Comparison of ENCODE assay signal across 11 cellular contexts in genomic region chr22:30079952-30080533, GRCh38. TPM values are rescaled to one million over a fixed set of nuclear protein-coding genes. Genes with fewer than 3 reads are reported as not detected.
DNase-seq lines count a peak whose midpoint lies in the region; ATAC-seq and TF ChIP-seq lines count a peak whose summit lies in the region.
"Had no signal": no experiment of that assay in that cellular context is flagged by ENCODE, and none has a peak within 500 bp of the region (broad histone marks: within the 10 kb centered on the region; RNA-seq: fewer than 3 reads in every experiment).

TSS of gene HORMAD2 (plus strand) at chr22:30080464. CDS start at chr22:30093953, 13,489 bp downstream.

- peaks cover 13% of the 10 kb centered on the region for H3K4me1 Mint-ChIP-seq in activated T-cell treated with anti-CD3 and anti-CD28 coated beads, Interleukin-2, amount 50 U/mL, for 4 hours (ENCODE audit: low read depth)

- H3K4me1 ChIP-seq in skeletal muscle satellite cell (ENCODE audit: control insufficient read depth, insufficient read depth, low read length), result peaks cover 5% of the 10 kb centered on the region
- H3K4me1 ChIP-seq: gastrocnemius medialis had no signal

- H3K4me2 ChIP-seq in skeletal muscle satellite cell (ENCODE audit: low read length), result peak within 1 kb of the TSS; percentile 63

- H3K27me3 ChIP-seq in H7 (ENCODE audit: control insufficient read depth, insufficient read depth, low read length) (peaks cover 4% of the 10 kb centered on the region; the same call in 1 of the 2 replicates), skeletal muscle satellite cell (ENCODE audit: control insufficient read depth, insufficient read depth, low read length) (peaks cover 24% of the 10 kb centered on the region)

- no peaks in the 10 kb centered on the region for H3K36me3 Mint-ChIP-seq in activated T-cell treated with anti-CD3 and anti-CD28 coated beads, Interleukin-2, amount 50 U/mL, for 4 hours (ENCODE audit: insufficient read depth)

- H3K9ac ChIP-seq in skeletal muscle satellite cell (ENCODE audit: low read depth, low read length), result no peak within 1 kb of the TSS

- H3K9me3 ChIP-seq in skeletal muscle satellite cell (replicated peaks; ENCODE audit: low read length), result no peaks in the 10 kb centered on the region
- H3K9me3 ChIP-seq: gastrocnemius medialis had no signal

- TF ChIP-seq CTCF in coronary artery (IDR thresholded peaks at IDR 0.05), result no peak

- H3K9me3 Mint-ChIP-seq in activated T-cell treated with anti-CD3 and anti-CD28 coated beads, Interleukin-2, amount 50 U/mL, for 4 hours, result peaks cover 7% of the 10 kb centered on the region
- H3K9me3 Mint-ChIP-seq: activated T-cell treated with anti-CD3 and anti-CD28 coated beads, Interleukin-2, amount 50 U/mL, for 24 hours had no signal

- DNase-seq in H7, result peak; percentile 91
- no peak for DNase-seq in coronary artery (ENCODE audit: low spot score)
- peak; percentile 88 for DNase-seq in islet precursor cell
- no peak for DNase-seq in NCI-H226
- no peak for DNase-seq in GM19240 (ENCODE audit: insufficient read length, low spot score)
- DNase-seq in activated T-cell treated with anti-CD3 and anti-CD28 coated beads, Interleukin-2, amount 50 U/mL, for 4 hours, result no peak
- DNase-seq in glomerular visceral epithelial cell (ENCODE audit: extremely low spot score), result no peak
- DNase-seq: activated T-cell treated with anti-CD3 and anti-CD28 coated beads, Interleukin-2, amount 50 U/mL, for 24 hours; gastrocnemius medialis; SIG-M5 had no signal

- H3K36me3 ChIP-seq in H7 (replicated peaks; ENCODE audit: control insufficient read depth, insufficient read depth, low read length) (no peaks in the 10 kb centered on the region), skeletal muscle satellite cell (ENCODE audit: insufficient read depth, low read length) (no peaks in the 10 kb centered on the region)
- H3K36me3 ChIP-seq: gastrocnemius medialis had no signal

- no peak for ATAC-seq in activated T-cell treated with anti-CD3 and anti-CD28 coated beads, Interleukin-2, amount 50 U/mL, for 4 hours
- ATAC-seq: gastrocnemius medialis had no signal

- H3K4me3 Mint-ChIP-seq in activated T-cell treated with anti-CD3 and anti-CD28 coated beads, Interleukin-2, amount 50 U/mL, for 4 hours, result no peak within 1 kb of the TSS

- no peaks in the 10 kb centered on the region for H3K27me3 Mint-ChIP-seq in activated T-cell treated with anti-CD3 and anti-CD28 coated beads, Interleukin-2, amount 50 U/mL, for 4 hours (ENCODE audit: low read depth)

- peak within 1 kb of the TSS; percentile 45 for H3K4me3 ChIP-seq in H7 (ENCODE audit: insufficient read depth, low read depth, low read length)
- peak within 1 kb of the TSS; percentile 48 for H3K4me3 ChIP-seq in coronary artery
- no peak within 1 kb of the TSS for H3K4me3 ChIP-seq in skeletal muscle satellite cell (ENCODE audit: low read length)

- no peak within 1 kb of the TSS for H3K27ac ChIP-seq in coronary artery
- H3K27ac ChIP-seq: gastrocnemius medialis had no signal

RNA-seq across cellular contexts. Expression of gene HORMAD2, which starts in this region (rescaled TPM):
- not detected in 2 replicates for total RNA-seq in H7 (2014; rRNA removed; shearing (Covaris generic))
- not detected in 2 replicates for total RNA-seq in skeletal muscle satellite cell (2012; rRNA removed)
- total RNA-seq in activated T-cell treated with anti-CD3 and anti-CD28 coated beads, Interleukin-2, amount 50 U/mL, for 4 hours, result not detected
- total RNA-seq: gastrocnemius medialis had no signal

Comparison
In these comparisons a context has a peak if more than half of its experiments do, and no peak if none do; other contexts are left out.
1. Peak in DNase-seq and H3K4me3 ChIP-seq in H7; RNA of the gene not detected or under 1 TPM.